Comparison of ENCODE assay signal across 1 cellular context in the genomic region with DNA sequence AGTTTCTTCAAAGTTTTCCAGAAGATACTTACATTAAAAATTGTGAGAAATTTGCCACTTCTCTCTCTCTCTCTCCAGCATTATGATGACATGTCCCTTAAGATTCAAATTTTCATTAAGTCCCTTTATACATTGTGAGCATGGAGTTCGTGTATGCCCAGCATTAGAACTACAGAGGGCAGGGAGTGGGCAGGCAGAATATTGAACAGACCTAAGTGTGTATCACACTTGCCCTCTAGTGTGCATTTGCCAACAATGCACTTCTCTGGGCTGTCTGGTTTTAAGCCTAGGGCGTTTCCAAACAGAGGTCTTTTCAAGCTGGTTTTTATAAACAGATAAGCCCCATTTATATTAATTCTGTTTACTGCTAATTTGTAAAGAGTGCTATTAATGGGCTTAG.
TF ChIP-seq lines count a peak whose summit lies in the region.

No MANE protein-coding gene starts in this region.

TF ChIP-seq in Ishikawa, 13 proteins besides CTCF, POLR2A, EP300 and RAD21 (continued from another document):
- TF ChIP-seq, protein P1, sequence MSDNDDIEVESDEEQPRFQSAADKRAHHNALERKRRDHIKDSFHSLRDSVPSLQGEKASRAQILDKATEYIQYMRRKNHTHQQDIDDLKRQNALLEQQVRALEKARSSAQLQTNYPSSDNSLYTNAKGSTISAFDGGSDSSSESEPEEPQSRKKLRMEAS (IDR thresholded peaks at IDR 0.05): no peak
